ENCODE assay signal across 1 cellular context in genomic region chr12:4626543-4626942, GRCh38.
TF ChIP-seq lines count a peak whose summit lies in the region.

No MANE protein-coding gene starts in this region.

TF ChIP-seq in IMR-90, 13 proteins besides CTCF, POLR2A, EP300 and RAD21:
- TF ChIP-seq MXI1 (IDR thresholded peaks at IDR 0.05; ENCODE audit: borderline replicate concordance, low read depth, low read length) (no peak), BHLHE40 (IDR thresholded peaks at IDR 0.05; ENCODE audit: low read depth, low read length) (no peak), FOS (IDR thresholded peaks at IDR 0.05; ENCODE audit: low read depth, low read length) (no peak), SMC3 (IDR thresholded peaks at IDR 0.05; ENCODE audit: low read depth, low read length) (no peak), RCOR1 (IDR thresholded peaks at IDR 0.05; ENCODE audit: insufficient replicate concordance, low read length) (no peak), USF2 (IDR thresholded peaks at IDR 0.05; ENCODE audit: low read depth, low read length) (no peak), MAZ (IDR thresholded peaks at IDR 0.05; ENCODE audit: borderline replicate concordance, low read depth, low read length) (no peak), MAFK (IDR thresholded peaks at IDR 0.05; ENCODE audit: low read depth, low read length) (no peak), RFX5 (IDR thresholded peaks at IDR 0.05; ENCODE audit: low read depth, low read length) (no peak), CHD1 (IDR thresholded peaks at IDR 0.05; ENCODE audit: low read depth, low read length) (no peak), ELK1 (IDR thresholded peaks at IDR 0.05; ENCODE audit: borderline replicate concordance, low read depth, low read length) (no peak), CEBPB (IDR thresholded peaks at IDR 0.05; ENCODE audit: low read depth, low read length) (no peak), NFE2L2 (IDR thresholded peaks at IDR 0.05; ENCODE audit: low read depth, low read length) (no peak)
